28 cellular contexts compared by ENCODE assay signal in genomic region chr3:38878650-38879049, GRCh38.
"Had no signal": no experiment of that assay in that cellular context is flagged by ENCODE, and none has a peak within 500 bp of the region (broad histone marks: within the 10 kb centered on the region; RNA-seq: fewer than 3 reads in every experiment).

No MANE protein-coding gene starts in this region.

- H3K36me3 Mint-ChIP-seq: immature natural killer cell; naive B cell; natural killer cell; neural progenitor cell; stimulated activated naive B cell treated with anti-CD40 and anti-IgM and Interleukin-4, amounts not matched to agents 10 μg/mL and 1 μg/mL and 100 μg/mL, for 72 hours had no signal

- H3K4me3 Mint-ChIP-seq: immature natural killer cell; naive B cell; natural killer cell; nephron progenitor cell; neural progenitor cell; stimulated activated naive B cell treated with anti-CD40 and anti-IgM and Interleukin-4, amounts not matched to agents 10 μg/mL and 1 μg/mL and 100 μg/mL, for 72 hours had no signal

- DNase-seq: hypothalamus; immature natural killer cell; kidney; left colon; left lung; lower lobe of right lung; mammary epithelial cell; mesenchymal stem cell; naive B cell; natural killer cell; nephron progenitor cell; occipital lobe; posterior cingulate gyrus; retina; right cardiac atrium; stimulated activated CD4-positive, alpha-beta T cell treated with anti-CD3 and anti-CD28 coated beads, Interleukin-12 subunit alpha, Interleukin-12 subunit beta, amount 100 ng/mL, for 4 hours; stimulated activated CD4-positive, alpha-beta T cell treated with anti-CD3 and anti-CD28 coated beads, Interleukin-15, amount 100 ng/mL, for 24 hours; stimulated activated CD4-positive, alpha-beta T cell treated with anti-CD3 and anti-CD28 coated beads, Interleukin-2, amount 100 ng/mL, for 24 hours; stimulated activated CD4-positive, alpha-beta T cell treated with anti-CD3 and anti-CD28 coated beads, Interleukin-4, amount 100 ng/mL, for 1 hour; stimulated activated naive B cell treated with anti-CD40 and anti-IgM and Interleukin-4, amounts not matched to agents 10 μg/mL and 1 μg/mL and 100 μg/mL, for 72 hours; stimulated activated naive CD8-positive, alpha-beta T cell treated with anti-CD3 and anti-CD28 coated beads, Interleukin-15, Interleukin-2, amounts not matched to agents 100 U/mL and 50 U/mL, for 24 hours; stomach; testis; thyroid gland; transverse colon; upper lobe of left lung had no signal

- H3K27ac Mint-ChIP-seq: immature natural killer cell; naive B cell; natural killer cell; nephron progenitor cell; neural progenitor cell; stimulated activated naive B cell treated with anti-CD40 and anti-IgM and Interleukin-4, amounts not matched to agents 10 μg/mL and 1 μg/mL and 100 μg/mL, for 72 hours had no signal

- H3K9me3 Mint-ChIP-seq: naive B cell, natural killer cell, nephron progenitor cell, neural progenitor cell had no signal

- H3K4me1 Mint-ChIP-seq: immature natural killer cell; naive B cell; natural killer cell; nephron progenitor cell; neural progenitor cell; stimulated activated naive B cell treated with anti-CD40 and anti-IgM and Interleukin-4, amounts not matched to agents 10 μg/mL and 1 μg/mL and 100 μg/mL, for 72 hours had no signal

- ATAC-seq: left colon; left lung; lower lobe of right lung; natural killer cell; right cardiac atrium; sciatic nerve; stimulated activated naive B cell treated with anti-CD40 and anti-IgM and Interleukin-4, amounts not matched to agents 10 μg/mL and 1 μg/mL and 100 μg/mL, for 72 hours; stimulated activated naive CD8-positive, alpha-beta T cell treated with anti-CD3 and anti-CD28 coated beads, Interleukin-15, Interleukin-2, amounts not matched to agents 100 U/mL and 50 U/mL, for 24 hours had no signal
